ENCODE assay signal across 8 cellular contexts in genomic region chr12:47080725-47081502, GRCh38. TPM values are rescaled to one million over a fixed set of nuclear protein-coding genes. Genes with fewer than 3 reads are reported as not detected.
DNase-seq lines count a peak whose midpoint lies in the region; ATAC-seq, FAIRE-seq and TF ChIP-seq lines count a peak whose summit lies in the region.

No MANE protein-coding gene starts in this region.

- peaks cover 85% of the 10 kb centered on the region for H3K4me1 Mint-ChIP-seq in activated naive CD8-positive, alpha-beta T cell (ENCODE audit: low read depth)

- DNase-seq in H54 (ENCODE audit: insufficient read length, low spot score) (peak; percentile 30), SHP77 treated with DMSO at 0.1 percent for 48 hours (lab: John Stamatoyannopoulos, UW) (peak; percentile 37), left cardiac atrium (peak; percentile 74), retinal pigment epithelial cell (ENCODE audit: low read depth) (peak; percentile 67)

- H3K4me3 ChIP-seq in retinal pigment epithelial cell (ENCODE audit: low read length), result peak overlapping the region; percentile 74

- no peaks in the 10 kb centered on the region for H3K9me3 Mint-ChIP-seq in activated naive CD8-positive, alpha-beta T cell (ENCODE audit: low read depth)

- TF ChIP-seq CTCF in retinal pigment epithelial cell (conservative IDR thresholded peaks at IDR 0.05; ENCODE audit: low read depth, low read length), result no peak

- H3K27me3 Mint-ChIP-seq in activated naive CD8-positive, alpha-beta T cell, result no peaks in the 10 kb centered on the region

- intact Hi-C loops in left cardiac atrium (cut with DNase I), result loop anchor here in 1 of 2 donors (5.0 kb wide), 1 partner anchor 316 kb away; no protein-coding TSS in a partner anchor

- H3K4me3 Mint-ChIP-seq in activated naive CD8-positive, alpha-beta T cell, result peak overlapping the region; percentile 96

- TF ChIP-seq POLR2A in H54 (IDR thresholded peaks at IDR 0.05; ENCODE audit: low read depth, low read length), result peak; percentile 27; the same call in 1 of the 2 replicates

- no peak for FAIRE-seq in H54 (lab: Jason Lieb, UNC)

- ATAC-seq in left cardiac atrium (peak; percentile 32 to 56), GM19035 (IDR thresholded peaks at IDR 0.05; ENCODE audit: unreplicated experiment) (no peak), HG02763 (IDR thresholded peaks at IDR 0.05; ENCODE audit: unreplicated experiment) (no peak), GM18519 (IDR thresholded peaks at IDR 0.05; ENCODE audit: low FRiP score, unreplicated experiment) (no peak)

- H3K27ac Mint-ChIP-seq in activated naive CD8-positive, alpha-beta T cell, result peak overlapping the region; percentile 99

- H3K36me3 Mint-ChIP-seq in activated naive CD8-positive, alpha-beta T cell, result peaks cover 14% of the 10 kb centered on the region

RNA-seq across cellular contexts. Expression of gene AMIGO2, which starts 1.2 kb away (rescaled TPM):
- total RNA-seq in left cardiac atrium, result 1 to 10 TPM; 4.5 to 5.1 TPM

RNA-seq across cellular contexts. Expression of gene PCED1B, which starts 1.5 kb away (rescaled TPM):
- total RNA-seq in left cardiac atrium, result 1 to 10 TPM; 1.1 to 1.9 TPM

Comparison
In these comparisons a context has a peak if more than half of its experiments do, and no peak if none do; other contexts are left out.
1. ATAC-seq: peak in left cardiac atrium (2 of 2); none in GM19035 (single experiment), HG02763 (single experiment) and GM18519 (single experiment).
2. Peak in every context shown above with its lines, with median percentiles within 50 percentile points of each other: DNase-seq.